Comparison of ENCODE assay signal across 14 cellular contexts in the genomic region with DNA sequence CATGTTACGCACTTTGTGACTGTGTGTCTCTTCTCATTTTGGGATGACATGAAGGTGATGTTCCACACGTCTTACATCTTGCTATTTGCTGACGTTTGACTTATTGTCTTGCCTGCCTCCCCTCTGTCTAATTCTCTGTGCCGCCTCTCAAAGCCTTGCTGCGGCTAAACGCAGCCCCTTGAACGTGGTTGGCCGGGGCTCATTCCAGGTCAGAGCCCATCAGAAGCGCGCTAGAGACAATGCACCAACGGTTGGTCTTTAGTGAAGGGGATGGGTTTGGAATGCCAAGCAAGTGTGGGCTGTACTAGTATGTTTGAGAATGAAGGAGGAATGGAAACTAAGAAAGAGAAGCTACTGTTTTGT.
DNase-seq lines count a peak whose midpoint lies in the region; ATAC-seq and TF ChIP-seq lines count a peak whose summit lies in the region.
"Had no signal": no experiment of that assay in that cellular context is flagged by ENCODE, and none has a peak within 500 bp of the region (broad histone marks: within the 10 kb centered on the region; RNA-seq: fewer than 3 reads in every experiment).

No MANE protein-coding gene starts in this region.

- H3K9me3 Mint-ChIP-seq in nephron progenitor cell = no peaks in the 10 kb centered on the region
- H3K9me3 Mint-ChIP-seq: activated naive CD8-positive, alpha-beta T cell treated with anti-CD3 and anti-CD28 coated beads, Interleukin-2, amount 10 ng/mL, durations not matched to agents 7 days and 5 days had no signal

- H3K27ac Mint-ChIP-seq in nephron progenitor cell = no peak overlapping the region
- H3K27ac Mint-ChIP-seq: activated naive CD8-positive, alpha-beta T cell treated with anti-CD3 and anti-CD28 coated beads, Interleukin-2, amount 10 ng/mL, durations not matched to agents 7 days and 5 days had no signal

- peak overlapping the region; percentile 91 for H3K27ac ChIP-seq in cingulate gyrus (ENCODE audit: low read depth, low read length)
- H3K27ac ChIP-seq: C4-2B, left ventricle myocardium inferior had no signal

- in situ Hi-C loops in GM13977 (cut with MboI; ENCODE audit: low pct_unique_long_range_greater_than_20kb, low sequenced_read_pairs, unreplicated experiment) = no loop called here

- ATAC-seq in GM19035 (IDR thresholded peaks at IDR 0.05; ENCODE audit: unreplicated experiment) = no peak

- no peaks in the 10 kb centered on the region for H3K36me3 Mint-ChIP-seq in nephron progenitor cell (ENCODE audit: low read depth)
- H3K36me3 Mint-ChIP-seq: activated naive CD8-positive, alpha-beta T cell treated with anti-CD3 and anti-CD28 coated beads, Interleukin-2, amount 10 ng/mL, durations not matched to agents 7 days and 5 days had no signal

- no peaks in the 10 kb centered on the region for H3K27me3 Mint-ChIP-seq in nephron progenitor cell (ENCODE audit: low read depth, poor library complexity)
- H3K27me3 Mint-ChIP-seq: activated naive CD8-positive, alpha-beta T cell treated with anti-CD3 and anti-CD28 coated beads, Interleukin-2, amount 10 ng/mL, durations not matched to agents 7 days and 5 days had no signal

- TF ChIP-seq CTCF in nephron progenitor cell (IDR thresholded peaks at IDR 0.05) (no peak), GM13977 (IDR thresholded peaks at IDR 0.05; ENCODE audit: extremely low read depth, insufficient read depth, missing control alignments) (no peak)

- H3K4me3 Mint-ChIP-seq in nephron progenitor cell = no peak overlapping the region
- H3K4me3 Mint-ChIP-seq: activated naive CD8-positive, alpha-beta T cell treated with anti-CD3 and anti-CD28 coated beads, Interleukin-2, amount 10 ng/mL, durations not matched to agents 7 days and 5 days had no signal

- H3K4me1 Mint-ChIP-seq in nephron progenitor cell = peaks cover 54% of the 10 kb centered on the region

- DNase-seq in NCI-H748 (lab: John Stamatoyannopoulos, UW; ENCODE audit: unreplicated experiment) = peak; percentile 44
- DNase-seq in NCI-H748 treated with DMSO at 0.1 percent for 48 hours (lab: John Stamatoyannopoulos, UW) = no peak
- peak; percentile 84 for DNase-seq in NCI-H2227 treated with DMSO at 0.1 percent for 48 hours (lab: John Stamatoyannopoulos, UW)
- peak; percentile 96 for DNase-seq in retina
- no peak for DNase-seq in nephron progenitor cell
- no peak for DNase-seq in GM13977 (ENCODE audit: low spot score)
- DNase-seq: 8988T; activated naive CD8-positive, alpha-beta T cell treated with anti-CD3 and anti-CD28 coated beads, Interleukin-2, amount 10 ng/mL, durations not matched to agents 7 days and 5 days; central memory CD4-positive, alpha-beta T cell; left ventricle myocardium inferior; NCI-H524 had no signal

Comparison
In these comparisons a context has a peak if more than half of its experiments do, and no peak if none do; other contexts are left out.
1. DNase-seq: peak in NCI-H748 (single experiment), NCI-H2227 treated with DMSO at 0.1 percent for 48 hours (single experiment) and retina (single experiment); none in NCI-H748 treated with DMSO at 0.1 percent for 48 hours (single experiment), nephron progenitor cell (single experiment) and GM13977 (single experiment).